In genomic region chrX:53239474-53239873, GRCh38 we compare ENCODE assay signal across 7 cellular contexts. TPM values are rescaled to one million over a fixed set of nuclear protein-coding genes. Genes with fewer than 3 reads are reported as not detected.
DNase-seq lines count a peak whose midpoint lies in the region; ATAC-seq and TF ChIP-seq lines count a peak whose summit lies in the region.

No MANE protein-coding gene starts in this region.

- H3K36me3 Mint-ChIP-seq in activated T-helper 17 cell treated with anti-CD3 and anti-CD28 coated beads, Interleukin-2, amount 50 U/mL, for 72 hours (ENCODE audit: low read depth), result no peaks in the 10 kb centered on the region

- H3K4me3 ChIP-seq in NB4 (ENCODE audit: low read depth, low read length), result no peak overlapping the region

- peak; percentile 27 for TF ChIP-seq CTCF in GM20000 (IDR thresholded peaks at IDR 0.05; ENCODE audit: extremely low read depth, missing control alignments)
- peak; percentile 34 for TF ChIP-seq CTCF in NB4 (IDR thresholded peaks at IDR 0.05; ENCODE audit: low read depth, low read length)

- DNase-seq in GM20000 (ENCODE audit: low spot score), result peak; percentile 44
- peak; percentile 56 for DNase-seq in NB4 (ENCODE audit: low read depth)
- DNase-seq in stimulated activated CD4-positive, alpha-beta T cell treated with anti-CD3 and anti-CD28 coated beads, Interleukin-1b, Interleukin-23, amount 100 ng/mL, for 24 hours (ENCODE audit: low read depth in 4 of 4, low spot score in 1 of 4), result peak in 3 of 4 experiments; percentile 3 to 56 (median 18)
- no peak for DNase-seq in NCI-H1694 (lab: John Stamatoyannopoulos, UW)

- peak; percentile 68 for ATAC-seq in activated T-helper 17 cell treated with anti-CD3 and anti-CD28 coated beads, Interleukin-2, amount 50 U/mL, for 72 hours (replicated peaks)
- no peak for ATAC-seq in HG02981 (IDR thresholded peaks at IDR 0.05; ENCODE audit: unreplicated experiment)
- ATAC-seq in HG03135 (IDR thresholded peaks at IDR 0.05; ENCODE audit: unreplicated experiment), result no peak

- TF ChIP-seq POLR2A in NB4 (IDR thresholded peaks at IDR 0.05; ENCODE audit: extremely low read depth, insufficient read length), result no peak

- no peak overlapping the region for H3K27ac Mint-ChIP-seq in activated T-helper 17 cell treated with anti-CD3 and anti-CD28 coated beads, Interleukin-2, amount 50 U/mL, for 72 hours

- no peaks in the 10 kb centered on the region for H3K27me3 Mint-ChIP-seq in activated T-helper 17 cell treated with anti-CD3 and anti-CD28 coated beads, Interleukin-2, amount 50 U/mL, for 72 hours

- no peaks in the 10 kb centered on the region for H3K4me1 Mint-ChIP-seq in activated T-helper 17 cell treated with anti-CD3 and anti-CD28 coated beads, Interleukin-2, amount 50 U/mL, for 72 hours

- peak overlapping the region; percentile 15 for H3K4me3 Mint-ChIP-seq in activated T-helper 17 cell treated with anti-CD3 and anti-CD28 coated beads, Interleukin-2, amount 50 U/mL, for 72 hours

- H3K9me3 Mint-ChIP-seq in activated T-helper 17 cell treated with anti-CD3 and anti-CD28 coated beads, Interleukin-2, amount 50 U/mL, for 72 hours, result no peaks in the 10 kb centered on the region

RNA-seq across cellular contexts. Expression of gene KDM5C, which starts 14.5 kb away (rescaled TPM):
- 100 to 1,000 TPM in 1 of 2 donors, 10 to 100 TPM in 1; 93.3 to 147 TPM for total RNA-seq in activated T-helper 17 cell treated with anti-CD3 and anti-CD28 coated beads, Interleukin-2, amount 50 U/mL, for 72 hours

RNA-seq across cellular contexts. Expression of gene IQSEC2, which starts 41.9 kb away (rescaled TPM):
- total RNA-seq in activated T-helper 17 cell treated with anti-CD3 and anti-CD28 coated beads, Interleukin-2, amount 50 U/mL, for 72 hours, result under 1 TPM; 0.32 to 0.56 TPM
